Comparison of ENCODE assay signal across 8 cellular contexts in genomic region chr16:81778861-81779539, GRCh38. TPM values are rescaled to one million over a fixed set of nuclear protein-coding genes. Genes with fewer than 3 reads are reported as not detected.
A peak's percentile ranks its signal among the peaks of the same experiment; 100 is the strongest.
DNase-seq lines count a peak whose midpoint lies in the region; ATAC-seq and TF ChIP-seq lines count a peak whose summit lies in the region.

Gene PLCG2 (plus strand): TSS chr16:81779291. CDS start chr16:81785990, 6,699 bp downstream.

- H3K27me3 ChIP-seq in Panc1 (ENCODE audit: control insufficient read depth, insufficient read depth, low read length) (no peaks in the 10 kb centered on the region), ovary (no peaks in the 10 kb centered on the region)

- H3K27me3 Mint-ChIP-seq in activated T-helper 17 cell treated with anti-CD3 and anti-CD28 coated beads, Interleukin-2, amount 50 U/mL, for 72 hours, result peaks cover 23% of the 10 kb centered on the region
- H3K27me3 Mint-ChIP-seq in type B pancreatic cell, result peaks cover 65% of the 10 kb centered on the region

- peak within 1 kb of the TSS; percentile 78 for H3K4me3 Mint-ChIP-seq in activated T-helper 17 cell treated with anti-CD3 and anti-CD28 coated beads, Interleukin-2, amount 50 U/mL, for 72 hours
- peak within 1 kb of the TSS; percentile 93 for H3K4me3 Mint-ChIP-seq in type B pancreatic cell

- WGBS in ovary, 3 donors, result 1 to 2% (median 1%) methylated on average over 31 to 78 of the region's 78 CpGs

- CTCF ChIA-PET in Panc1 (lab: Charles Lee), result no interaction called here

- peak within 1 kb of the TSS; percentile 49 to 57 for H3K4me3 ChIP-seq in Panc1 (ENCODE audit: low read depth in 2 of 2, low read length in 2 of 2)
- peak within 1 kb of the TSS; percentile 43 for H3K4me3 ChIP-seq in ovary

- POLR2A ChIA-PET in Panc1 (lab: Charles Lee), result no interaction called here

- peak; percentile 82 for DNase-seq in GM19238 (ENCODE audit: insufficient read length, low spot score)
- DNase-seq in Panc1 (ENCODE audit: low read depth, low spot score), result no peak
- DNase-seq in globus pallidus (ENCODE audit: low spot score), result peak; percentile 17
- peak in 4 of 5 donors; percentile 20 to 49 (median 26) for DNase-seq in ovary
- DNase-seq in type B pancreatic cell (ENCODE audit: extremely low spot score, unreplicated experiment), result peak; percentile 79

- 0 out of 2 replicates have a peak within 1 kb of the TSS, but pooled peaks have one; percentile 7 for H3K27ac ChIP-seq in C4-2B
- H3K27ac ChIP-seq in Panc1 (ENCODE audit: low read length), result no peak within 1 kb of the TSS
- no peak within 1 kb of the TSS for H3K27ac ChIP-seq in ovary

- peak; percentile 91 for ATAC-seq in HG03280 (IDR thresholded peaks at IDR 0.05; ENCODE audit: unreplicated experiment)
- ATAC-seq in Panc1, result peak; percentile 96
- ATAC-seq in activated T-helper 17 cell treated with anti-CD3 and anti-CD28 coated beads, Interleukin-2, amount 50 U/mL, for 72 hours (replicated peaks), result peak; percentile 98

- H3K4me1 ChIP-seq in Panc1 (ENCODE audit: control insufficient read depth, insufficient read depth, low read length), result no peaks in the 10 kb centered on the region
- H3K4me1 ChIP-seq in ovary (ENCODE audit: insufficient read depth), result peaks cover 6% of the 10 kb centered on the region

- TF ChIP-seq POLR2A in ovary (IDR thresholded peaks at IDR 0.05), result no peak

- in situ Hi-C loops in Panc1 (cut with HindIII; ENCODE audit: low pct_unique_long_range_greater_than_20kb, low sequenced_read_pairs), result no loop called here

- no peak for TF ChIP-seq EP300 in ovary (IDR thresholded peaks at IDR 0.05)

- TF ChIP-seq CTCF in C4-2B (conservative IDR thresholded peaks at IDR 0.05) (no peak), Panc1 (IDR thresholded peaks at IDR 0.05) (no peak), ovary (IDR thresholded peaks at IDR 0.05) (no peak), type B pancreatic cell (conservative IDR thresholded peaks at IDR 0.05) (no peak)

- H3K36me3 ChIP-seq in Panc1 (ENCODE audit: control insufficient read depth, insufficient read depth, low read length) (no peaks in the 10 kb centered on the region), ovary (no peaks in the 10 kb centered on the region)

- H3K9me3 Mint-ChIP-seq in activated T-helper 17 cell treated with anti-CD3 and anti-CD28 coated beads, Interleukin-2, amount 50 U/mL, for 72 hours, result no peaks in the 10 kb centered on the region
- no peaks in the 10 kb centered on the region for H3K9me3 Mint-ChIP-seq in type B pancreatic cell

- intact Hi-C loops in Panc1 (cut with micrococcal nuclease; ENCODE audit: unreplicated experiment), result no loop called here
- intact Hi-C loops in ovary (cut with DNase I), result no loop called here

- no peaks in the 10 kb centered on the region for H3K9me3 ChIP-seq in Panc1 (ENCODE audit: control insufficient read depth, insufficient read depth, low read depth, low read length)
- no peaks in the 10 kb centered on the region for H3K9me3 ChIP-seq in ovary

- H3K36me3 Mint-ChIP-seq in activated T-helper 17 cell treated with anti-CD3 and anti-CD28 coated beads, Interleukin-2, amount 50 U/mL, for 72 hours (ENCODE audit: low read depth), result no peaks in the 10 kb centered on the region
- no peaks in the 10 kb centered on the region for H3K36me3 Mint-ChIP-seq in type B pancreatic cell

- H3K4me1 Mint-ChIP-seq in activated T-helper 17 cell treated with anti-CD3 and anti-CD28 coated beads, Interleukin-2, amount 50 U/mL, for 72 hours, result peaks cover 4% of the 10 kb centered on the region
- peaks cover 4% of the 10 kb centered on the region for H3K4me1 Mint-ChIP-seq in type B pancreatic cell (ENCODE audit: unreplicated experiment)

- BruUV-seq in Panc1 (replicated peaks; lab: Mats Ljungman, UMichigan), result no TSS peak

- no peak within 1 kb of the TSS for H3K27ac Mint-ChIP-seq in activated T-helper 17 cell treated with anti-CD3 and anti-CD28 coated beads, Interleukin-2, amount 50 U/mL, for 72 hours
- peak within 1 kb of the TSS; percentile 84 for H3K27ac Mint-ChIP-seq in type B pancreatic cell

RNA-seq across cellular contexts. Expression of gene PLCG2, which starts in this region (rescaled TPM):
- total RNA-seq in Panc1 (2021; ENCODE audit: unreplicated experiment), result 10.8 TPM
- polyA plus RNA-seq in Panc1 (2012; ENCODE audit: insufficient read length), result 5.4 TPM
- total RNA-seq in activated T-helper 17 cell treated with anti-CD3 and anti-CD28 coated beads, Interleukin-2, amount 50 U/mL, for 72 hours, result 10 to 100 TPM in 1 of 2 donors, 1 to 10 TPM in 1; 6.6 to 11.0 TPM
- 10 to 100 TPM in 1 of 7 donors, 1 to 10 TPM in 6; 3.6 to 16.4 (median 5.6) TPM for total RNA-seq in ovary
- polyA plus RNA-seq in ovary, result 10 to 100 TPM in 1 of 2 donors, 1 to 10 TPM in 1; 3.3 to 11.8 TPM
- 12.4 and 31.1 TPM in 2 replicates for total RNA-seq in type B pancreatic cell (ENCODE audit: low replicate concordance)
